In the genomic region with DNA sequence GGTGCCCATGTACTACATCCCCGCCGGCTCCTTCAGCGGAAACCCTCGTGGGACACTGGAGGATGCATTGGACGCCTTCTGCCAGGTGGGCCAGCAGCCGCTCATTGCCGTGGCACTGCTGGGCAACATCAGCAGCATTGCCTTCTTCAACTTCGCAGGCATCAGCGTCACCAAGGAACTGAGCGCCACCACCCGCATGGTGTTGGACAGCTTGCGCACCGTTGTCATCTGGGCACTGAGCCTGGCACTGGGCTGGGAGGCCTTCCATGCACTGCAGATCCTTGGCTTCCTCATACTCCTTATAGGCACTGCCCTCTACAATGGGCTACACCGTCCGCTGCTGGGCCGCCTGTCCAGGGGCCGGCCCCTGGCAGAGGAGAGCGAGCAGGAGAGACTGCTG, we compare ENCODE assay signal across 19 cellular contexts. TPM values are rescaled to one million over a fixed set of nuclear protein-coding genes. Genes with fewer than 3 reads are reported as not detected.
DNase-seq lines count a peak whose midpoint lies in the region; ATAC-seq and TF ChIP-seq lines count a peak whose summit lies in the region.
"Had no signal": no experiment of that assay in that cellular context is flagged by ENCODE, and none has a peak within 500 bp of the region (broad histone marks: within the 10 kb centered on the region; RNA-seq: fewer than 3 reads in every experiment).

No MANE protein-coding gene starts in this region.

- BruUV-seq in IMR-90 (replicated peaks; lab: Mats Ljungman, UMichigan) = no TSS peak

- no peak overlapping the region for H3K23ac ChIP-seq in IMR-90 (ENCODE audit: low read depth, low read length)

- TF ChIP-seq EP300 in suprapubic skin (IDR thresholded peaks at IDR 0.05) = no peak
- no peak for TF ChIP-seq EP300 in stomach (IDR thresholded peaks at IDR 0.05)

- H3K27ac ChIP-seq in left ventricle myocardium inferior (replicated peaks) (no peak overlapping the region), IMR-90 (ENCODE audit: insufficient read depth, low read length) (no peak overlapping the region), suprapubic skin (peak overlapping the region; percentile 36), stomach (no peak overlapping the region)
- H3K27ac ChIP-seq: GM23248 had no signal

- WGBS in IMR-90 (ENCODE audit: extremely low coverage in 2 of 2, insufficient read length in 1 of 2), 2 experiments = 98% methylated on average over 13 of the region's 18 CpGs; no CpG with 5 or more reads in 1 of the 2 experiments
- WGBS in suprapubic skin = 96% methylated on average over 12 of the region's 18 CpGs
- WGBS in stomach, 5 donors = 88 to 98% (median 96%) methylated on average over 7 to 18 of the region's 18 CpGs

- DNase-seq in cardiac septum (ENCODE audit: low spot score) = peak; percentile 44
- no peak for DNase-seq in left ventricle myocardium inferior
- DNase-seq in IMR-90 = no peak
- peak; percentile 72 for DNase-seq in cerebellum (ENCODE audit: low spot score)
- no peak for DNase-seq in suprapubic skin (ENCODE audit: low spot score in 2 of 2)
- no peak for DNase-seq in stomach
- DNase-seq: BE2C, GM23248, H9, HFFc6, KG1, NCI-H1092 treated with DMSO at 0.1 percent for 48 hours, NCI-H146, NCI-H2029, NCI-H446 treated with DMSO at 0.1 percent for 48 hours, NCI-H526 treated with DMSO at 0.1 percent for 48 hours, SHP77 had no signal

- H2BK5ac ChIP-seq in IMR-90 (ENCODE audit: low read depth, low read length, poor library complexity, severe bottlenecking) = no peak overlapping the region

- H4K8ac ChIP-seq in IMR-90 (ENCODE audit: low read depth in 2 of 2, low read length in 2 of 2) = no peak overlapping the region

- H3K9me3 ChIP-seq in left ventricle myocardium inferior (replicated peaks) (no peaks in the 10 kb centered on the region), IMR-90 (ENCODE audit: control insufficient read depth, insufficient read depth, low read length) (no peaks in the 10 kb centered on the region), suprapubic skin (no peaks in the 10 kb centered on the region), stomach (no peaks in the 10 kb centered on the region)
- H3K9me3 ChIP-seq: BE2C had no signal

- no peak overlapping the region for H2AK5ac ChIP-seq in IMR-90 (ENCODE audit: low read depth, low read length)

- H3K36me3 ChIP-seq in left ventricle myocardium inferior = peaks cover 74% of the 10 kb centered on the region
- peaks cover 61% of the 10 kb centered on the region for H3K36me3 ChIP-seq in IMR-90 (ENCODE audit: control insufficient read depth, insufficient read depth, low read length)
- peaks cover 76% of the 10 kb centered on the region for H3K36me3 ChIP-seq in suprapubic skin
- H3K36me3 ChIP-seq in stomach = peaks cover 60 to 83% (median 81%) of the 10 kb centered on the region in 4 donors

- TF ChIP-seq RAD21 in IMR-90 (IDR thresholded peaks at IDR 0.05; ENCODE audit: low read length) = no peak

- no peaks in the 10 kb centered on the region for H3K27me3 ChIP-seq in left ventricle myocardium inferior (ENCODE audit: low read depth)
- H3K27me3 ChIP-seq in IMR-90 (ENCODE audit: control insufficient read depth, insufficient read depth, low read length) = no peaks in the 10 kb centered on the region
- no peaks in the 10 kb centered on the region for H3K27me3 ChIP-seq in suprapubic skin
- no peaks in the 10 kb centered on the region for H3K27me3 ChIP-seq in stomach
- H3K27me3 ChIP-seq: BE2C had no signal

- H3K4me1 ChIP-seq in left ventricle myocardium inferior = peaks cover 14% of the 10 kb centered on the region
- H3K4me1 ChIP-seq in IMR-90 (ENCODE audit: control insufficient read depth, insufficient read depth, low read length) = no peaks in the 10 kb centered on the region
- peaks cover 44% of the 10 kb centered on the region for H3K4me1 ChIP-seq in suprapubic skin
- H3K4me1 ChIP-seq in stomach = peaks cover 2 to 11% (median 2%) of the 10 kb centered on the region in 4 donors
- H3K4me1 ChIP-seq: BE2C had no signal

- H3K18ac ChIP-seq in IMR-90 (ENCODE audit: low read depth, low read length) = no peak overlapping the region

- no peak overlapping the region for H3K56ac ChIP-seq in IMR-90 (ENCODE audit: extremely low read depth, insufficient read depth, low read length)

- no peak overlapping the region for H3K14ac ChIP-seq in IMR-90 (replicated peaks; ENCODE audit: low read depth, low read length)

- intact Hi-C loops in cardiac septum (cut with DNase I) = no loop called here
- intact Hi-C loops in left ventricle myocardium inferior (cut with micrococcal nuclease) = no loop called here
- intact Hi-C loops in IMR-90 (cut with micrococcal nuclease) = no loop called here
- intact Hi-C loops in stomach (cut with DNase I; ENCODE audit: low total_unique reads) = no loop called here

- H2BK120ac ChIP-seq in IMR-90 (ENCODE audit: low read depth, low read length) = no peak overlapping the region

- in situ Hi-C loops in IMR-90 (cut with MboI; ENCODE audit: low sequenced_read_pairs) = no loop called here

- TF ChIP-seq CTCF in left ventricle myocardium inferior (IDR thresholded peaks at IDR 0.05; ENCODE audit: borderline replicate concordance) = no peak
- no peak for TF ChIP-seq CTCF in IMR-90 (conservative IDR thresholded peaks at IDR 0.05; ENCODE audit: low read depth, low read length)
- TF ChIP-seq CTCF in suprapubic skin (IDR thresholded peaks at IDR 0.05) = no peak
- TF ChIP-seq CTCF in stomach (IDR thresholded peaks at IDR 0.05) = no peak

- POLR2A ChIA-PET in IMR-90 (lab: Charles Lee; ENCODE audit: unreplicated experiment) = no interaction called here

- CTCF ChIA-PET in IMR-90 (lab: Yijun Ruan, JAX) = no interaction called here

- no peak overlapping the region for H4K5ac ChIP-seq in IMR-90 (ENCODE audit: low read depth, low read length)

- peak overlapping the region; percentile 28 for H2AK9ac ChIP-seq in IMR-90 (replicated peaks; ENCODE audit: low read depth, low read length, poor library complexity)

- H3K79me1 ChIP-seq in IMR-90 (ENCODE audit: low read depth in 1 of 2, low read length in 2 of 2) = peaks cover 16 to 33% of the 10 kb centered on the region in 2 experiments; a peak in 3 of 4 replicates

- no peak overlapping the region for H2BK15ac ChIP-seq in IMR-90 (ENCODE audit: low read depth, low read length)

- H3K4me3 ChIP-seq in left ventricle myocardium inferior = no peak overlapping the region
- H3K4me3 ChIP-seq in IMR-90 (ENCODE audit: insufficient read depth, low read depth, low read length) = no peak overlapping the region
- H3K4me3 ChIP-seq in suprapubic skin = no peak overlapping the region
- no peak overlapping the region for H3K4me3 ChIP-seq in stomach
- H3K4me3 ChIP-seq: GM12878, GM23248 had no signal

- no peak overlapping the region for H3K4ac ChIP-seq in IMR-90 (ENCODE audit: low read depth, low read length)

- H4K91ac ChIP-seq in IMR-90 (ENCODE audit: insufficient read depth, low read depth, low read length) = no peak overlapping the region

- no peak overlapping the region for H3K4me2 ChIP-seq in IMR-90 (ENCODE audit: low read depth, low read length)

- TF ChIP-seq POLR2A in IMR-90 (IDR thresholded peaks at IDR 0.05; ENCODE audit: low read depth, low read length) (no peak), suprapubic skin (IDR thresholded peaks at IDR 0.05) (no peak), stomach (IDR thresholded peaks at IDR 0.05) (no peak)

- dilution Hi-C loops in IMR-90 (cut with HindIII; ENCODE audit: low sequenced_read_pairs, unreplicated experiment) = no loop called here

- no peak overlapping the region for H3K9ac ChIP-seq in IMR-90 (ENCODE audit: low read depth, low read length)
- H3K9ac ChIP-seq: GM23248 had no signal

- H3K9me1 ChIP-seq in IMR-90 (ENCODE audit: insufficient read depth, low read length) = peaks cover 15% of the 10 kb centered on the region

- H4K20me1 ChIP-seq in IMR-90 (ENCODE audit: insufficient read depth, low read length) = peaks cover 27% of the 10 kb centered on the region

- ATAC-seq in IMR-90 (ENCODE audit: low read depth) (no peak), GM21381 (IDR thresholded peaks at IDR 0.05; ENCODE audit: unreplicated experiment) (no peak)
- ATAC-seq: GM12878 had no signal

- no peak overlapping the region for H2AFZ ChIP-seq in IMR-90 (replicated peaks; ENCODE audit: low read length, poor library complexity)
- H2AFZ ChIP-seq: GM23248 had no signal

- no peak overlapping the region for H2BK20ac ChIP-seq in IMR-90 (ENCODE audit: low read depth, low read length)

TF ChIP-seq in IMR-90, 13 proteins besides CTCF, POLR2A, EP300 and RAD21:
- TF ChIP-seq MXI1 (IDR thresholded peaks at IDR 0.05; ENCODE audit: borderline replicate concordance, low read depth, low read length) = no peak

RNA-seq across cellular contexts. Expression of a gene that starts 7.8 kb away (rescaled TPM):
- total RNA-seq in cardiac septum = not detected
- total RNA-seq in left ventricle myocardium inferior = 2.5 TPM
- 7.7 and 10.0 TPM in 2 replicates for total RNA-seq in IMR-90 (2012; rRNA removed)
- polyA plus RNA-seq in IMR-90 (2012; rRNA removed) = 11.9 and 14.9 TPM in 2 replicates
- polyA plus RNA-seq in IMR-90 (2012; cell fraction: cytosol; rRNA removed) = 5.7 and 6.3 TPM in 2 replicates
- 4.0 and 4.9 TPM in 2 replicates for polyA plus RNA-seq in IMR-90 (2012; cell fraction: nucleus; rRNA removed; ENCODE audit: low replicate concordance)
- total RNA-seq in cerebellum = 4.6 TPM
- total RNA-seq in suprapubic skin = 1 to 10 TPM; 1.9 to 3.9 (median 3.0) TPM
- 1 to 10 TPM in 1 of 5 donors, not detected in 4; 2.0 TPM for total RNA-seq in stomach
- polyA plus RNA-seq in stomach = 1 to 10 TPM; 2.3 to 4.0 (median 3.1) TPM

RNA-seq across cellular contexts. Expression of a gene that starts 14.0 kb away (rescaled TPM):
- total RNA-seq in cardiac septum = 18.6 TPM
- total RNA-seq in left ventricle myocardium inferior = 19.6 TPM
- 25.6 and 30.6 TPM in 2 replicates for total RNA-seq in IMR-90 (2012; rRNA removed)
- polyA plus RNA-seq in IMR-90 (2012; rRNA removed) = 19.1 and 19.4 TPM in 2 replicates
- 12.7 and 22.8 TPM in 2 replicates for polyA plus RNA-seq in IMR-90 (2012; cell fraction: cytosol; rRNA removed)
- 8.7 and 14.4 TPM in 2 replicates for polyA plus RNA-seq in IMR-90 (2012; cell fraction: nucleus; rRNA removed; ENCODE audit: low replicate concordance)
- 18.3 TPM for total RNA-seq in cerebellum
- 100 to 1,000 TPM in 1 of 4 donors, 10 to 100 TPM in 3; 76.3 to 114 (median 86.2) TPM for total RNA-seq in suprapubic skin
- total RNA-seq in stomach = 10 to 100 TPM; 12.8 to 40.9 (median 14.7) TPM
- polyA plus RNA-seq in stomach = 10 to 100 TPM in 1 of 3 donors, 1 to 10 TPM in 2; 4.9 to 10.5 (median 8.6) TPM

Comparison
In these comparisons a context has a peak if more than half of its experiments do, and no peak if none do; other contexts are left out.
1. DNase-seq: peak in cardiac septum (single experiment) and cerebellum (single experiment); none in left ventricle myocardium inferior (single experiment), IMR-90 (single experiment), suprapubic skin (0 of 2) and stomach (single experiment).